ENCODE assay signal across 8 cellular contexts in genomic region chr7:45089314-45089891, GRCh38. TPM values are rescaled to one million over a fixed set of nuclear protein-coding genes. Genes with fewer than 3 reads are reported as not detected.
DNase-seq lines count a peak whose midpoint lies in the region; ATAC-seq, FAIRE-seq and TF ChIP-seq lines count a peak whose summit lies in the region.

No MANE protein-coding gene starts in this region.

- peaks cover 10% of the 10 kb centered on the region for H3K9me3 Mint-ChIP-seq in nephron progenitor cell

- H3K27ac Mint-ChIP-seq in nephron progenitor cell = no peak overlapping the region

- H3K36me3 ChIP-seq in stomach smooth muscle (ENCODE audit: control insufficient read depth in 2 of 2, insufficient read depth in 2 of 2, low read length in 2 of 2) = peaks cover 2% of the 10 kb centered on the region in 2 donors

- peak overlapping the region; percentile 75 to 78 for H3K4me3 ChIP-seq in stomach smooth muscle (ENCODE audit: low read length in 2 of 2)

- H3K4me1 ChIP-seq in stomach smooth muscle (ENCODE audit: control insufficient read depth, insufficient read depth, low read length) = peaks cover 15% of the 10 kb centered on the region

- H3K27me3 ChIP-seq in stomach smooth muscle (ENCODE audit: control insufficient read depth in 1 of 2, insufficient read depth in 2 of 2, low read length in 2 of 2) = no peaks in the 10 kb centered on the region

- no peaks in the 10 kb centered on the region for H3K9me3 ChIP-seq in stomach smooth muscle (ENCODE audit: control insufficient read depth in 2 of 2, low read length in 2 of 2)

- FAIRE-seq in frontal cortex (lab: Jason Lieb, UNC) = no peak

- peaks cover 16% of the 10 kb centered on the region for H3K4me1 Mint-ChIP-seq in nephron progenitor cell

- H3K4me3 Mint-ChIP-seq in nephron progenitor cell = peak overlapping the region; percentile 74

- TF ChIP-seq CTCF in nephron progenitor cell (IDR thresholded peaks at IDR 0.05) = no peak

- peak overlapping the region; percentile 24 for H3K27ac ChIP-seq in stomach smooth muscle (ENCODE audit: low read length)

- CTCF ChIA-PET in HEK293T (lab: Yijun Ruan, JAX) = no interaction called here

- ATAC-seq in HG03439 (IDR thresholded peaks at IDR 0.05; ENCODE audit: unreplicated experiment) = no peak

- POLR2A ChIA-PET in HEK293T (lab: Yijun Ruan, JAX) = interaction anchor here (1.2 kb wide), 1 partner anchor 22 kb away, joined by 8 read pairs; the partner anchor contains the start of gene TBRG4

- H3K27me3 Mint-ChIP-seq in nephron progenitor cell (ENCODE audit: low read depth, poor library complexity) = peaks cover 50% of the 10 kb centered on the region

- DNase-seq in 8988T = peak; percentile 93
- DNase-seq in HEK293T (ENCODE audit: extremely low spot score) = peak; percentile 80
- DNase-seq in RPMI8226 = peak; percentile 68
- DNase-seq in activated naive CD4-positive, alpha-beta T cell treated with anti-CD3 and anti-CD28 coated beads, Interleukin-2, amount 50 U/mL, for 16 hours = peak; percentile 54
- DNase-seq in frontal cortex (ENCODE audit: low spot score in 2 of 2) = peak; percentile 87 to 89
- peak; percentile 79 for DNase-seq in nephron progenitor cell

- peak overlapping the region; percentile 59 to 64 for H3K9ac ChIP-seq in stomach smooth muscle (ENCODE audit: low read length in 2 of 2)

- no peaks in the 10 kb centered on the region for H3K36me3 Mint-ChIP-seq in nephron progenitor cell (ENCODE audit: low read depth)

TF ChIP-seq in HEK293T, 16 proteins besides CTCF, POLR2A, EP300 and RAD21:
- TF ChIP-seq FOXK2 (IDR thresholded peaks at IDR 0.05) = no peak
- TF ChIP-seq CTBP1 (IDR thresholded peaks at IDR 0.05; ENCODE audit: borderline replicate concordance) = no peak; the same call in 1 of the 2 replicates
- TF ChIP-seq BHLHE40 (IDR thresholded peaks at IDR 0.05; ENCODE audit: borderline replicate concordance) = no peak
- peak; percentile 10; the same call in 1 of the 2 replicates for TF ChIP-seq PKNOX1 (IDR thresholded peaks at IDR 0.05)
- no peak for TF ChIP-seq TARDBP (IDR thresholded peaks at IDR 0.05)
- no peak for TF ChIP-seq NFRKB (IDR thresholded peaks at IDR 0.05)
- TF ChIP-seq FOXA1 (IDR thresholded peaks at IDR 0.05) = no peak
- no peak for TF ChIP-seq FOXM1 (IDR thresholded peaks at IDR 0.05; ENCODE audit: borderline replicate concordance)
- TF ChIP-seq SP1 (IDR thresholded peaks at IDR 0.05) = no peak
TF ChIP-seq in HEK293T: peak in this region for 1.

RNA-seq across cellular contexts. Expression of gene NACAD, which starts 0.6 kb away (rescaled TPM):
- total RNA-seq in frontal cortex = 4.9 TPM

RNA-seq across cellular contexts. Expression of gene TBRG4, which starts 22.1 kb away (rescaled TPM):
- total RNA-seq in frontal cortex = 60.7 TPM
